8 cellular contexts compared by ENCODE assay signal in the genomic region with DNA sequence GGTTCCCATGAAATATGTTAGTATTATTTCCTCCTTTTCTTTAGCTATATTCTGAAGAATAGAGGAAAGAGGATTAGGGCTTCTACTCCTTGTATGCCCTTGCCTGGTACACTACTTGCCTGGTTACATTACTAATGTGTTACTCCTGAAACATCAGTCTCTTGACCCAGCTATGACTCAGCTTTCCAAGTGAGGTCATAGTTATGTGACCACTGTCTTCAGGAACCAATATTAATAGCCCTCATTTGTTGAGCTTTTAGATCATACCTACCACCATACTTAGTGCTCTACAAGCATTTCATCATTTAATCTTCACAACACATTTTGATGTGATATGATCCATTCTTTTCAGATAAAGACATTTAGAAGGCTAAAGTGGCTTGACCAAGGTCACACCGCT.
A peak's percentile ranks its signal among the peaks of the same experiment; 100 is the strongest.
DNase-seq lines count a peak whose midpoint lies in the region; ATAC-seq, FAIRE-seq and TF ChIP-seq lines count a peak whose summit lies in the region.

No MANE protein-coding gene starts in this region.

- WGBS in A549 (ENCODE audit: missing lambda C conversion rate), result 95% methylated on average over 1 of the region's 1 CpG

- H3K9ac ChIP-seq in kidney (ENCODE audit: low read length in 2 of 2), result no peak overlapping the region

- TF ChIP-seq EP300 in A549 (IDR thresholded peaks at IDR 0.05), result no peak

- H3K4me1 ChIP-seq in A549 (peaks cover 14% of the 10 kb centered on the region), kidney (ENCODE audit: control insufficient read depth in 1 of 2, insufficient read depth in 1 of 2, low read depth in 1 of 2, low read length in 2 of 2) (no peaks in the 10 kb centered on the region)

- FAIRE-seq in A549 (lab: Jason Lieb, UNC) (no peak), kidney (lab: Jason Lieb, UNC) (no peak)

- POLR2A ChIA-PET in A549 (lab: Yijun Ruan, JAX), result interaction anchor here (1.1 kb wide), 1 partner anchor 383 kb away, joined by 3 read pairs; a partner anchor contains a TSS

- no peak for TF ChIP-seq POLR2A in A549 (IDR thresholded peaks at IDR 0.05; ENCODE audit: low read length)

- CTCF ChIA-PET in A549 (lab: Yijun Ruan, JAX), result interaction anchor here (0.7 to 1.8 kb wide), 3 partner anchors 9 to 376 kb away, joined by 3 to 5 read pairs (median 5); no protein-coding TSS in a partner anchor

- H3K4me2 ChIP-seq in A549, result no peak overlapping the region

- H3K9me3 ChIP-seq in A549 (no peaks in the 10 kb centered on the region), kidney (ENCODE audit: control insufficient read depth in 1 of 2, low read length in 2 of 2) (no peaks in the 10 kb centered on the region)

- ATAC-seq in A549 (peak; percentile 51 to 60; a peak in 3 of 6 replicates), GM21423 (IDR thresholded peaks at IDR 0.05; ENCODE audit: unreplicated experiment) (peak; percentile 35)

- no peaks in the 10 kb centered on the region for H3K36me3 ChIP-seq in kidney (ENCODE audit: control insufficient read depth in 1 of 2, insufficient read depth in 2 of 2, low read length in 2 of 2)

- H3K4me3 ChIP-seq in A549, result no peak overlapping the region
- no peak overlapping the region for H3K4me3 ChIP-seq in foreskin fibroblast (ENCODE audit: low read depth in 1 of 2, low read length in 2 of 2)
- no peak overlapping the region for H3K4me3 ChIP-seq in kidney (ENCODE audit: low read length in 2 of 2)

- no peak for TF ChIP-seq CTCF in A549 (IDR thresholded peaks at IDR 0.05)
- TF ChIP-seq CTCF in foreskin fibroblast (IDR thresholded peaks at IDR 0.05; ENCODE audit: low read depth, low read length), result no peak
- no peak for TF ChIP-seq CTCF in kidney (IDR thresholded peaks at IDR 0.05; ENCODE audit: borderline replicate concordance, extremely low read depth, insufficient read depth)

- peak in 1 of 2 experiments; percentile 40 for DNase-seq in A549 (ENCODE audit: low read depth in 1 of 2, low spot score in 1 of 2)
- peak; percentile 5 for DNase-seq in LoVo (ENCODE audit: low spot score)
- DNase-seq in foreskin fibroblast, result peak; percentile 82 to 87
- no peak for DNase-seq in kidney
- DNase-seq in NCI-H345 (lab: John Stamatoyannopoulos, UW), result no peak
- DNase-seq in NCI-H2171 (lab: John Stamatoyannopoulos, UW), result no peak
- DNase-seq in HuH-7.5 (ENCODE audit: low spot score), result no peak

- intact Hi-C loops in kidney (cut with DNase I), result no loop called here

- H3K27ac ChIP-seq in A549 (no peak overlapping the region), kidney (ENCODE audit: low read depth in 2 of 2, low read length in 2 of 2) (no peak overlapping the region)

- TF ChIP-seq RAD21 in A549 (conservative IDR thresholded peaks at IDR 0.05 in 1 of 2, IDR thresholded peaks at IDR 0.05 in 1 of 2), result no peak

TF ChIP-seq in A549, 52 proteins besides CTCF, POLR2A, EP300 and RAD21:
- TF ChIP-seq FOSL2 (IDR thresholded peaks at IDR 0.05) (no peak), FOSL2 (CRISPR knock-in tag; IDR thresholded peaks at IDR 0.05) (peak; percentile 59), HDAC2 (IDR thresholded peaks at IDR 0.05) (no peak), JUNB (IDR thresholded peaks at IDR 0.05) (no peak), CHD2 (IDR thresholded peaks at IDR 0.05; ENCODE audit: low read length, partially characterized antibody) (no peak), TFCP2L1 (CRISPR knock-in tag; IDR thresholded peaks at IDR 0.05) (no peak), ZFP36 (IDR thresholded peaks at IDR 0.05; ENCODE audit: borderline replicate concordance, partially characterized antibody) (no peak)
- TF ChIP-seq, protein P1, sequence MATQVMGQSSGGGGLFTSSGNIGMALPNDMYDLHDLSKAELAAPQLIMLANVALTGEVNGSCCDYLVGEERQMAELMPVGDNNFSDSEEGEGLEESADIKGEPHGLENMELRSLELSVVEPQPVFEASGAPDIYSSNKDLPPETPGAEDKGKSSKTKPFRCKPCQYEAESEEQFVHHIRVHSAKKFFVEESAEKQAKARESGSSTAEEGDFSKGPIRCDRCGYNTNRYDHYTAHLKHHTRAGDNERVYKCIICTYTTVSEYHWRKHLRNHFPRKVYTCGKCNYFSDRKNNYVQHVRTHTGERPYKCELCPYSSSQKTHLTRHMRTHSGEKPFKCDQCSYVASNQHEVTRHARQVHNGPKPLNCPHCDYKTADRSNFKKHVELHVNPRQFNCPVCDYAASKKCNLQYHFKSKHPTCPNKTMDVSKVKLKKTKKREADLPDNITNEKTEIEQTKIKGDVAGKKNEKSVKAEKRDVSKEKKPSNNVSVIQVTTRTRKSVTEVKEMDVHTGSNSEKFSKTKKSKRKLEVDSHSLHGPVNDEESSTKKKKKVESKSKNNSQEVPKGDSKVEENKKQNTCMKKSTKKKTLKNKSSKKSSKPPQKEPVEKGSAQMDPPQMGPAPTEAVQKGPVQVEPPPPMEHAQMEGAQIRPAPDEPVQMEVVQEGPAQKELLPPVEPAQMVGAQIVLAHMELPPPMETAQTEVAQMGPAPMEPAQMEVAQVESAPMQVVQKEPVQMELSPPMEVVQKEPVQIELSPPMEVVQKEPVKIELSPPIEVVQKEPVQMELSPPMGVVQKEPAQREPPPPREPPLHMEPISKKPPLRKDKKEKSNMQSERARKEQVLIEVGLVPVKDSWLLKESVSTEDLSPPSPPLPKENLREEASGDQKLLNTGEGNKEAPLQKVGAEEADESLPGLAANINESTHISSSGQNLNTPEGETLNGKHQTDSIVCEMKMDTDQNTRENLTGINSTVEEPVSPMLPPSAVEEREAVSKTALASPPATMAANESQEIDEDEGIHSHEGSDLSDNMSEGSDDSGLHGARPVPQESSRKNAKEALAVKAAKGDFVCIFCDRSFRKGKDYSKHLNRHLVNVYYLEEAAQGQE (IDR thresholded peaks at IDR 0.05), result no peak
- TF ChIP-seq, protein P2, sequence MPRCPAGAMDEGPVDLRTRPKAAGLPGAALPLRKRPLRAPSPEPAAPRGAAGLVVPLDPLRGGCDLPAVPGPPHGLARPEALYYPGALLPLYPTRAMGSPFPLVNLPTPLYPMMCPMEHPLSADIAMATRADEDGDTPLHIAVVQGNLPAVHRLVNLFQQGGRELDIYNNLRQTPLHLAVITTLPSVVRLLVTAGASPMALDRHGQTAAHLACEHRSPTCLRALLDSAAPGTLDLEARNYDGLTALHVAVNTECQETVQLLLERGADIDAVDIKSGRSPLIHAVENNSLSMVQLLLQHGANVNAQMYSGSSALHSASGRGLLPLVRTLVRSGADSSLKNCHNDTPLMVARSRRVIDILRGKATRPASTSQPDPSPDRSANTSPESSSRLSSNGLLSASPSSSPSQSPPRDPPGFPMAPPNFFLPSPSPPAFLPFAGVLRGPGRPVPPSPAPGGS (IDR thresholded peaks at IDR 0.05), result no peak
TF ChIP-seq in A549: peak in this region for 1.

Comparison
In these comparisons a context has a peak if more than half of its experiments do, and no peak if none do; other contexts are left out.
1. DNase-seq: peak in LoVo (single experiment) and foreskin fibroblast (2 of 2); none in kidney (single experiment), NCI-H345 (single experiment), NCI-H2171 (single experiment) and HuH-7.5 (single experiment).